1 cellular context compared by ENCODE assay signal in genomic region chr22:37399457-37399856, GRCh38. TPM values are rescaled to one million over a fixed set of nuclear protein-coding genes. Genes with fewer than 3 reads are reported as not detected.
"Had no signal": no experiment of that assay in that cellular context is flagged by ENCODE, and none has a peak within 500 bp of the region (broad histone marks: within the 10 kb centered on the region; RNA-seq: fewer than 3 reads in every experiment).

No MANE protein-coding gene starts in this region.

RNA-seq across cellular contexts. Expression of gene ELFN2, which starts 27.8 kb away (rescaled TPM):
- total RNA-seq: G401 had no signal
